In the genomic region with DNA sequence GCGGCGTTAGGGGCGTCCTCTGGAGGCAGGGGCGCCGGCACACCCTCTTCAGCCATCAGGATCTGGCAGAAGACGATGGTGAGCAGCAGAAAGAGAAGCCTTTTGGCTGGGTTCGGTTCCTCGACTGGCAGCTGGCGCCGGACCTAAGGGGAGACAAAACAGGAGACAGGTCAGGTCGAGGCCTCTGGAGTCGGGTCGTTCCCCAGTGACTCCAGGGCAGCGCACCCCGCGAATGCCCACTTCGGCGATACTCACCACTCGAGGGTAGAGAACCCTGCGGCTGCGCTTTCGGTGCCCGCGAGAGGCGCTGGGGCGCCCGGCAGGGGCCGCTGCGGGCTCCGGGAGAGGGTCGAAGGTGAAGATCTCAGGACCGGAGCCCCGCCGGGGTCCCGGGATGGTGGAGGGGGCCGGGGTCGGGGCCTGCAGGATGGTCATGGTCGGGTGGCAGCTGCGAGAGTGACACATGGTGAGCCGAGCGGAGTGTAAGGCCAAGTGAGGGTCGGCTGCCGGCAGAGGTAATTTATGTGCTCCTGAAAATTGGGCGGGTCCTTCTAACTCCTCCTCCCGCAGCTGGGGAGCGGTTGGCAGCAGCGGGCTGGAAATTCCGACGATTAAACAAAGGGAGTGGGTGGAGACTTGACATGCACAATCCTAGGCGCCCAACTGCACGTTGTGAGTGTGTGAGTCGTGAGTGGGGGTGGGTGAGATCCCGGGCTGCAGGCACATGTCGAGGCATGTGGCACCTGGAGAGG, we compare ENCODE assay signal across 8 cellular contexts. TPM values are rescaled to one million over a fixed set of nuclear protein-coding genes. Genes with fewer than 3 reads are reported as not detected.
DNase-seq lines count a peak whose midpoint lies in the region; ATAC-seq and TF ChIP-seq lines count a peak whose summit lies in the region.

A gene with protein sequence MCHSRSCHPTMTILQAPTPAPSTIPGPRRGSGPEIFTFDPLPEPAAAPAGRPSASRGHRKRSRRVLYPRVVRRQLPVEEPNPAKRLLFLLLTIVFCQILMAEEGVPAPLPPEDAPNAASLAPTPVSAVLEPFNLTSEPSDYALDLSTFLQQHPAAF (minus strand): TSS at position 494 of the 752 bp plus-strand sequence. CDS start 29 bp downstream, at position 465.

- H3K36me3 ChIP-seq in uterus: no peaks in the 10 kb centered on the region

- TF ChIP-seq CTCF in uterus (IDR thresholded peaks at IDR 0.05): peak; percentile 60 to 89 (median 73)

- DNase-seq in LoVo (ENCODE audit: low spot score): peak; percentile 94
- DNase-seq in T-helper 1 cell: peak; percentile 42 to 80 (median 62)
- DNase-seq in right cardiac atrium: peak; percentile 90 to 94 (median 93)
- DNase-seq in pulmonary artery endothelial cell (ENCODE audit: low read depth, low spot score): no peak
- DNase-seq in uterus: peak; percentile 87 to 88

- TF ChIP-seq POLR2A in GM18505 (IDR thresholded peaks at IDR 0.05; ENCODE audit: borderline replicate concordance, extremely low read depth, insufficient read depth, insufficient read length) (peak; percentile 98), uterus (IDR thresholded peaks at IDR 0.05) (peak; percentile 43 to 75)

- intact Hi-C loops in right cardiac atrium (cut with DNase I): loop anchor here (2.0 to 10.0 kb wide), 7 partner anchors 38 to 171 kb away; a partner anchor contains a TSS
- intact Hi-C loops in uterus (cut with DNase I; ENCODE audit: low total_unique reads): loop anchor here (5.0 kb wide), 1 partner anchor 133 kb away; no protein-coding TSS in a partner anchor

- under 1% methylated on average over 54 of the region's 54 CpGs for WGBS in right cardiac atrium

- H3K27ac ChIP-seq in angular gyrus (ENCODE audit: low read depth, low read length) (peak within 1 kb of the TSS; percentile 79), right cardiac atrium (ENCODE audit: low read length) (peak within 1 kb of the TSS; percentile 94), uterus (peak within 1 kb of the TSS; percentile 96 to 99)

- H3K9me3 ChIP-seq in right cardiac atrium (ENCODE audit: control insufficient read depth, low read length) (no peaks in the 10 kb centered on the region), uterus (no peaks in the 10 kb centered on the region)

- no peaks in the 10 kb centered on the region for H3K27me3 ChIP-seq in right cardiac atrium (ENCODE audit: control insufficient read depth, insufficient read depth)
- H3K27me3 ChIP-seq in uterus: no peaks in the 10 kb centered on the region

- ATAC-seq in GM18505 (IDR thresholded peaks at IDR 0.05; ENCODE audit: unreplicated experiment): no peak
- ATAC-seq in right cardiac atrium: peak; percentile 60 to 62
- ATAC-seq in GM21717 (IDR thresholded peaks at IDR 0.05; ENCODE audit: unreplicated experiment): no peak

- H3K4me1 ChIP-seq in right cardiac atrium (ENCODE audit: control insufficient read depth, insufficient read depth, low read length) (peaks cover 2% of the 10 kb centered on the region), uterus (peaks cover 8 to 12% of the 10 kb centered on the region in 2 donors)

- H3K4me3 ChIP-seq in right cardiac atrium (ENCODE audit: low read length) (peak within 1 kb of the TSS; percentile 89), uterus (peak within 1 kb of the TSS; percentile 81 to 88)

RNA-seq across cellular contexts. Expression of the gene that starts here (rescaled TPM):
- total RNA-seq in right cardiac atrium (10 to 100 TPM; 22.4 to 60.2 (median 34.1) TPM), pulmonary artery endothelial cell (90.2 and 122 TPM in 2 replicates), uterus (10 to 100 TPM in 2 of 4 donors, 1 to 10 TPM in 1, under 1 TPM in 1; 0.88 to 23.8 (median 10.4) TPM)
- 63.6 TPM for polyA plus RNA-seq in right cardiac atrium

Comparison
In these comparisons a context has a peak if more than half of its experiments do, and no peak if none do; other contexts are left out.
1. ATAC-seq: peak in right cardiac atrium (2 of 2); none in GM18505 (single experiment) and GM21717 (single experiment).
2. Peak in every context shown above with its lines, with median percentiles within 50 percentile points of each other: H3K27ac ChIP-seq.